20 cellular contexts compared by ENCODE assay signal in genomic region chr6:87308970-87309369, GRCh38. TPM values are rescaled to one million over a fixed set of nuclear protein-coding genes. Genes with fewer than 3 reads are reported as not detected.
DNase-seq lines count a peak whose midpoint lies in the region; ATAC-seq and TF ChIP-seq lines count a peak whose summit lies in the region.
"Had no signal": no experiment of that assay in that cellular context is flagged by ENCODE, and none has a peak within 500 bp of the region (broad histone marks: within the 10 kb centered on the region; RNA-seq: fewer than 3 reads in every experiment).

No MANE protein-coding gene starts in this region.

- H3K27ac ChIP-seq in IMR-90 (ENCODE audit: insufficient read depth, low read length): no peak overlapping the region
- H3K27ac ChIP-seq in RWPE2 (ENCODE audit: poor library complexity, severe bottlenecking): no peak overlapping the region
- no peak overlapping the region for H3K27ac ChIP-seq in trophoblast cell (ENCODE audit: low read depth, low read length)
- no peak overlapping the region for H3K27ac ChIP-seq in esophagus squamous epithelium

- H3K18ac ChIP-seq in IMR-90 (ENCODE audit: low read depth, low read length) (no peak overlapping the region), trophoblast cell (ENCODE audit: low read length) (no peak overlapping the region)

- no peak overlapping the region for H2AK9ac ChIP-seq in IMR-90 (replicated peaks; ENCODE audit: low read depth, low read length, poor library complexity)

- POLR2A ChIA-PET in IMR-90 (lab: Charles Lee; ENCODE audit: unreplicated experiment): no interaction called here

- no peak overlapping the region for H4K5ac ChIP-seq in IMR-90 (ENCODE audit: low read depth, low read length)

- H3K56ac ChIP-seq in IMR-90 (ENCODE audit: extremely low read depth, insufficient read depth, low read length): no peak overlapping the region

- no peak overlapping the region for H2BK20ac ChIP-seq in IMR-90 (ENCODE audit: low read depth, low read length)

- H4K91ac ChIP-seq in IMR-90 (ENCODE audit: insufficient read depth, low read depth, low read length) (no peak overlapping the region), trophoblast cell (ENCODE audit: low read depth, low read length) (no peak overlapping the region)

- H3K79me2 ChIP-seq in trophoblast cell (ENCODE audit: control insufficient read depth, insufficient read depth, low read length, poor library complexity): no peaks in the 10 kb centered on the region

- dilution Hi-C loops in IMR-90 (cut with HindIII; ENCODE audit: low sequenced_read_pairs, unreplicated experiment): no loop called here

- no peaks in the 10 kb centered on the region for H3K9me1 ChIP-seq in IMR-90 (ENCODE audit: insufficient read depth, low read length)

- H3K14ac ChIP-seq in IMR-90 (replicated peaks; ENCODE audit: low read depth, low read length): no peak overlapping the region
- H3K14ac ChIP-seq in trophoblast cell (ENCODE audit: low read length): no peak overlapping the region

- DNase-seq in IMR-90 (peak; percentile 4), RWPE2 (ENCODE audit: low spot score) (no peak), glomerular visceral epithelial cell (ENCODE audit: extremely low spot score) (peak; percentile 20), trophoblast cell (peak; percentile 50 to 65), Kasumi-1 (lab: John Stamatoyannopoulos, UW) (no peak), SW 1271 (lab: John Stamatoyannopoulos, UW) (no peak), esophagus squamous epithelium (lab: John Stamatoyannopoulos, UW) (no peak), NCI-H2171 treated with DMSO at 0.1 percent for 48 hours (lab: John Stamatoyannopoulos, UW) (no peak)
- DNase-seq: DMS 273 treated with DMSO at 0.1 percent for 48 hours, GF-D8, GOT3, NCI-H1417 treated with DMSO at 0.1 percent for 48 hours, NCI-H1930, NCI-H2171, NCI-H446 treated with DMSO at 0.1 percent for 48 hours, NCI-H774, SHP77 treated with DMSO at 0.1 percent for 48 hours had no signal

- H3K27me3 ChIP-seq in IMR-90 (ENCODE audit: control insufficient read depth, insufficient read depth, low read length) (peaks cover 8% of the 10 kb centered on the region), RWPE2 (ENCODE audit: insufficient read depth, poor library complexity, severe bottlenecking) (peaks cover 14% of the 10 kb centered on the region), trophoblast cell (ENCODE audit: insufficient read depth, low read length) (no peaks in the 10 kb centered on the region), esophagus squamous epithelium (peaks cover 0 to 29% (median 0%) of the 10 kb centered on the region in 4 donors)

- H4K8ac ChIP-seq in IMR-90 (ENCODE audit: low read depth in 2 of 2, low read length in 2 of 2) (no peak overlapping the region), trophoblast cell (ENCODE audit: low read depth, low read length) (no peak overlapping the region)

- H3K79me1 ChIP-seq in IMR-90 (ENCODE audit: low read depth in 1 of 2, low read length in 2 of 2) (no peaks in the 10 kb centered on the region), trophoblast cell (ENCODE audit: low read length) (no peaks in the 10 kb centered on the region)

- H2AFZ ChIP-seq in IMR-90 (replicated peaks; ENCODE audit: low read length, poor library complexity): no peak overlapping the region
- no peak overlapping the region for H2AFZ ChIP-seq in trophoblast cell (ENCODE audit: insufficient read depth, low read length, poor library complexity)

- no peaks in the 10 kb centered on the region for H4K20me1 ChIP-seq in IMR-90 (ENCODE audit: insufficient read depth, low read length)

- H2AK5ac ChIP-seq in IMR-90 (ENCODE audit: low read depth, low read length) (no peak overlapping the region), trophoblast cell (ENCODE audit: low read length) (no peak overlapping the region)

- H3K4me1 ChIP-seq in IMR-90 (ENCODE audit: control insufficient read depth, insufficient read depth, low read length) (no peaks in the 10 kb centered on the region), RWPE2 (ENCODE audit: insufficient read depth, poor library complexity, severe bottlenecking) (no peaks in the 10 kb centered on the region), trophoblast cell (ENCODE audit: control insufficient read depth in 1 of 2, insufficient read depth in 2 of 2, low read length in 2 of 2) (no peaks in the 10 kb centered on the region), esophagus squamous epithelium (no peaks in the 10 kb centered on the region)

- intact Hi-C loops in IMR-90 (cut with micrococcal nuclease): no loop called here
- intact Hi-C loops in esophagus squamous epithelium (cut with DNase I): no loop called here

- CTCF ChIA-PET in IMR-90 (lab: Yijun Ruan, JAX): interaction anchor here (0.5 kb wide), 1 partner anchor 34 kb away, joined by 3 read pairs; no protein-coding TSS in a partner anchor

- H3K36me3 ChIP-seq in IMR-90 (ENCODE audit: control insufficient read depth, insufficient read depth, low read length) (no peaks in the 10 kb centered on the region), RWPE2 (ENCODE audit: low read depth) (no peaks in the 10 kb centered on the region), trophoblast cell (ENCODE audit: control insufficient read depth in 1 of 2, insufficient read depth in 2 of 2, low read length in 2 of 2) (no peaks in the 10 kb centered on the region), esophagus squamous epithelium (no peaks in the 10 kb centered on the region)

- TF ChIP-seq CTCF in IMR-90 (conservative IDR thresholded peaks at IDR 0.05; ENCODE audit: low read depth, low read length) (no peak), RWPE2 (IDR thresholded peaks at IDR 0.05; ENCODE audit: poor library complexity, severe bottlenecking) (no peak), esophagus squamous epithelium (IDR thresholded peaks at IDR 0.05) (no peak)

- H2BK15ac ChIP-seq in IMR-90 (ENCODE audit: low read depth, low read length): no peak overlapping the region

- in situ Hi-C loops in IMR-90 (cut with MboI; ENCODE audit: low sequenced_read_pairs): no loop called here

- H2BK5ac ChIP-seq in IMR-90 (ENCODE audit: low read depth, low read length, poor library complexity, severe bottlenecking) (no peak overlapping the region), trophoblast cell (ENCODE audit: low read depth, low read length, poor library complexity) (no peak overlapping the region)

- ATAC-seq in IMR-90 (ENCODE audit: low read depth) (no peak), RWPE2 (ENCODE audit: low read depth) (peak; percentile 19; the same call in 1 of the 3 replicates)
- ATAC-seq: HepG2, SK-N-SH treated with all-trans-retinoic acid at 6 μM for 48 hours had no signal

- no peak overlapping the region for H2BK12ac ChIP-seq in trophoblast cell (ENCODE audit: low read length)

- BruUV-seq in IMR-90 (replicated peaks; lab: Mats Ljungman, UMichigan): no TSS peak

- 40% methylated on average over 2 of the region's 4 CpGs; no CpG with 5 or more reads in 1 of the 2 experiments for WGBS in IMR-90 (ENCODE audit: extremely low coverage in 2 of 2, insufficient read length in 1 of 2), 2 experiments
- no CpG with 5 or more reads among the region's 4 CpGs for WGBS in trophoblast cell (ENCODE audit: extremely low coverage, insufficient coverage, insufficient read length)
- 59 to 65% methylated on average over 4 of the region's 4 CpGs for WGBS in esophagus squamous epithelium, 2 donors

- no peak for TF ChIP-seq RAD21 in IMR-90 (IDR thresholded peaks at IDR 0.05; ENCODE audit: low read length)

- TF ChIP-seq POLR2A in IMR-90 (IDR thresholded peaks at IDR 0.05; ENCODE audit: low read depth, low read length) (no peak), esophagus squamous epithelium (IDR thresholded peaks at IDR 0.05) (no peak)

- H3K4me3 ChIP-seq in IMR-90 (ENCODE audit: insufficient read depth, low read depth, low read length): no peak overlapping the region
- H3K4me3 ChIP-seq in RWPE2 (ENCODE audit: severe bottlenecking): no peak overlapping the region
- no peak overlapping the region for H3K4me3 ChIP-seq in trophoblast cell (ENCODE audit: low read depth, low read length)
- H3K4me3 ChIP-seq in esophagus squamous epithelium: no peak overlapping the region

- H2BK120ac ChIP-seq in IMR-90 (ENCODE audit: low read depth, low read length): no peak overlapping the region
- H2BK120ac ChIP-seq in trophoblast cell (ENCODE audit: insufficient read depth, low read length, poor library complexity): no peak overlapping the region

- H3K9me3 ChIP-seq in IMR-90 (ENCODE audit: control insufficient read depth, insufficient read depth, low read length) (no peaks in the 10 kb centered on the region), RWPE2 (ENCODE audit: severe bottlenecking) (peaks cover 3% of the 10 kb centered on the region), trophoblast cell (ENCODE audit: insufficient read depth, low read depth, low read length) (no peaks in the 10 kb centered on the region), esophagus squamous epithelium (peaks cover 0 to 3% (median 0%) of the 10 kb centered on the region in 3 donors)

- H3K9ac ChIP-seq in IMR-90 (ENCODE audit: low read depth, low read length): no peak overlapping the region
- H3K9ac ChIP-seq in trophoblast cell (ENCODE audit: low read length): no peak overlapping the region

- H3K4me2 ChIP-seq in IMR-90 (ENCODE audit: low read depth, low read length) (no peak overlapping the region), trophoblast cell (ENCODE audit: low read length) (no peak overlapping the region)

- H3K4ac ChIP-seq in IMR-90 (ENCODE audit: low read depth, low read length) (no peak overlapping the region), trophoblast cell (ENCODE audit: low read depth, low read length) (no peak overlapping the region)

- H3K23ac ChIP-seq in IMR-90 (ENCODE audit: low read depth, low read length) (no peak overlapping the region), trophoblast cell (ENCODE audit: low read length) (no peak overlapping the region)

- no peak overlapping the region for H4K12ac ChIP-seq in trophoblast cell (ENCODE audit: low read depth, low read length)

RNA-seq across cellular contexts. Expression of gene SMIM8, which starts 13.4 kb away (rescaled TPM):
- total RNA-seq in IMR-90 (2012; rRNA removed) (3.6 and 5.3 TPM in 2 replicates), esophagus squamous epithelium (1 to 10 TPM; 2.3 to 6.3 (median 4.5) TPM)
- polyA plus RNA-seq in IMR-90 (2012; rRNA removed): 2.0 and 2.7 TPM in 2 replicates
- polyA plus RNA-seq in IMR-90 (2012; cell fraction: cytosol; rRNA removed): 0.29 and 0.94 TPM in 2 replicates
- polyA plus RNA-seq in IMR-90 (2012; cell fraction: nucleus; rRNA removed; ENCODE audit: low replicate concordance): 1.2 and 4.6 TPM in 2 replicates
- polyA plus RNA-seq in trophoblast cell (2013): 5.7 and 6.1 TPM in 2 replicates

RNA-seq across cellular contexts. Expression of gene GJB7, which starts 20.1 kb away (rescaled TPM):
- total RNA-seq in IMR-90 (2012; rRNA removed) (not detected in 2 replicates), esophagus squamous epithelium (not detected)
- polyA plus RNA-seq in IMR-90 (2012; rRNA removed): not detected in 2 replicates
- polyA plus RNA-seq in IMR-90 (2012; cell fraction: cytosol; rRNA removed): not detected in 2 replicates
- not detected in 2 replicates for polyA plus RNA-seq in IMR-90 (2012; cell fraction: nucleus; rRNA removed; ENCODE audit: low replicate concordance)
- 0.14 and 0.26 TPM in 2 replicates for polyA plus RNA-seq in trophoblast cell (2013)
- total RNA-seq: HepG2 had no signal
- polyA plus RNA-seq: CD14-positive monocyte, HepG2 had no signal

RNA-seq across cellular contexts. Expression of gene C6orf163, which starts 35.6 kb away (rescaled TPM):
- total RNA-seq in IMR-90 (2012; rRNA removed) (0.90 and 1.7 TPM in 2 replicates), esophagus squamous epithelium (1 to 10 TPM in 2 of 4 donors, under 1 TPM in 2; 0.35 to 3.1 (median 1.2) TPM)
- polyA plus RNA-seq in IMR-90 (2012; rRNA removed): 0.43 and 0.55 TPM in 2 replicates
- 0.03 TPM in 1 of 2 replicates, not detected in the other for polyA plus RNA-seq in IMR-90 (2012; cell fraction: cytosol; rRNA removed)
- polyA plus RNA-seq in IMR-90 (2012; cell fraction: nucleus; rRNA removed; ENCODE audit: low replicate concordance): 0.83 and 5.7 TPM in 2 replicates
- polyA plus RNA-seq in trophoblast cell (2013): 0.74 and 0.81 TPM in 2 replicates

Comparison
In these comparisons a context has a peak if more than half of its experiments do, and no peak if none do; other contexts are left out.
1. DNase-seq: peak in IMR-90 (single experiment), glomerular visceral epithelial cell (single experiment) and trophoblast cell (2 of 2); none in RWPE2 (single experiment), Kasumi-1 (0 of 2), SW 1271 (0 of 2), esophagus squamous epithelium (single experiment) and NCI-H2171 treated with DMSO at 0.1 percent for 48 hours (single experiment).